8 cellular contexts compared by ENCODE assay signal in genomic region chr3:177538743-177539730, GRCh38.
DNase-seq lines count a peak whose midpoint lies in the region; ATAC-seq and TF ChIP-seq lines count a peak whose summit lies in the region.

No MANE protein-coding gene starts in this region.

- DNase-seq in activated T-cell treated with anti-CD3 and anti-CD28 coated beads, Interleukin-2, amount 50 U/mL, for 72 hours = peak in 1 of 2 donors; percentile 6
- DNase-seq in activated T-cell treated with anti-CD3 and anti-CD28 coated beads for 4 hours (no peak), T-helper 17 cell (no peak), prostate gland (ENCODE audit: low spot score) (peak; percentile 33), psoas muscle (no peak), NCI-H1417 treated with DMSO at 0.1 percent for 48 hours (lab: John Stamatoyannopoulos, UW) (no peak), NCI-H1436 (lab: John Stamatoyannopoulos, UW) (no peak)

- peaks cover 29% of the 10 kb centered on the region for H3K4me1 Mint-ChIP-seq in activated T-cell treated with anti-CD3 and anti-CD28 coated beads, Interleukin-2, amount 50 U/mL, for 72 hours (ENCODE audit: low read depth)
- peaks cover 29% of the 10 kb centered on the region for H3K4me1 Mint-ChIP-seq in T-helper 17 cell

- peak in 1 of 2 donors; percentile 48 for ATAC-seq in activated T-cell treated with anti-CD3 and anti-CD28 coated beads, Interleukin-2, amount 50 U/mL, for 72 hours (replicated peaks in 1 of 2)
- peak; percentile 91 for ATAC-seq in HG03025 (IDR thresholded peaks at IDR 0.05; ENCODE audit: low FRiP score, unreplicated experiment)
- peak; percentile 87 for ATAC-seq in T-helper 17 cell
- no peak for ATAC-seq in psoas muscle

- H3K4me1 ChIP-seq in prostate gland (replicated peaks) = no peaks in the 10 kb centered on the region
- H3K4me1 ChIP-seq in psoas muscle = peaks cover 12% of the 10 kb centered on the region

- no peaks in the 10 kb centered on the region for H3K27me3 Mint-ChIP-seq in activated T-cell treated with anti-CD3 and anti-CD28 coated beads, Interleukin-2, amount 50 U/mL, for 72 hours (ENCODE audit: low read depth)
- no peaks in the 10 kb centered on the region for H3K27me3 Mint-ChIP-seq in T-helper 17 cell

- intact Hi-C loops in prostate gland (cut with DNase I) = loop anchor here (5.0 kb wide), 1 partner anchor 102 kb away; no protein-coding TSS in a partner anchor
- intact Hi-C loops in psoas muscle (cut with DNase I) = no loop called here

- H3K27ac Mint-ChIP-seq in activated T-cell treated with anti-CD3 and anti-CD28 coated beads, Interleukin-2, amount 50 U/mL, for 72 hours = peak overlapping the region; percentile 94
- H3K27ac Mint-ChIP-seq in T-helper 17 cell = peak overlapping the region; percentile 92

- H3K36me3 ChIP-seq in prostate gland (no peaks in the 10 kb centered on the region), psoas muscle (ENCODE audit: insufficient read depth in 1 of 2, low read depth in 1 of 2) (no peaks in the 10 kb centered on the region)

- 47% methylated on average over 9 of the region's 9 CpGs for WGBS in prostate gland
- WGBS in psoas muscle, 3 donors = 55 to 59% (median 56%) methylated on average over 9 of the region's 9 CpGs

- H3K9me3 ChIP-seq in T-helper 17 cell (ENCODE audit: control insufficient read depth, low read length, poor library complexity, severe bottlenecking) (no peaks in the 10 kb centered on the region), prostate gland (no peaks in the 10 kb centered on the region), psoas muscle (no peaks in the 10 kb centered on the region)

- H3K4me3 ChIP-seq in prostate gland (no peak overlapping the region), psoas muscle (no peak overlapping the region)

- TF ChIP-seq CTCF in prostate gland (IDR thresholded peaks at IDR 0.05) (no peak), psoas muscle (IDR thresholded peaks at IDR 0.05) (no peak)

- no peak for TF ChIP-seq POLR2A in prostate gland (IDR thresholded peaks at IDR 0.05)

- H3K27me3 ChIP-seq in prostate gland (replicated peaks; ENCODE audit: insufficient read depth) (no peaks in the 10 kb centered on the region), psoas muscle (ENCODE audit: insufficient read depth in 3 of 3, low read length in 2 of 3) (no peaks in the 10 kb centered on the region)

- H3K27ac ChIP-seq in prostate gland = peak overlapping the region in 1 of 2 donors; percentile 41
- no peak overlapping the region for H3K27ac ChIP-seq in psoas muscle

- peak overlapping the region; percentile 60 to 86 for H3K4me3 Mint-ChIP-seq in activated T-cell treated with anti-CD3 and anti-CD28 coated beads, Interleukin-2, amount 50 U/mL, for 72 hours
- peak overlapping the region; percentile 82 for H3K4me3 Mint-ChIP-seq in T-helper 17 cell

- H3K9me3 Mint-ChIP-seq in activated T-cell treated with anti-CD3 and anti-CD28 coated beads, Interleukin-2, amount 50 U/mL, for 72 hours = peaks cover 0 to 3% of the 10 kb centered on the region in 2 donors

- no peaks in the 10 kb centered on the region for H3K36me3 Mint-ChIP-seq in activated T-cell treated with anti-CD3 and anti-CD28 coated beads, Interleukin-2, amount 50 U/mL, for 72 hours (ENCODE audit: insufficient read depth in 2 of 2)
- H3K36me3 Mint-ChIP-seq in T-helper 17 cell (ENCODE audit: low read depth) = no peaks in the 10 kb centered on the region

Comparison
In these comparisons a context has a peak if more than half of its experiments do, and no peak if none do; other contexts are left out.
1. ATAC-seq: peak in HG03025 (single experiment) and T-helper 17 cell (single experiment); none in psoas muscle (0 of 4).